20 cellular contexts compared by ENCODE assay signal in the genomic region with DNA sequence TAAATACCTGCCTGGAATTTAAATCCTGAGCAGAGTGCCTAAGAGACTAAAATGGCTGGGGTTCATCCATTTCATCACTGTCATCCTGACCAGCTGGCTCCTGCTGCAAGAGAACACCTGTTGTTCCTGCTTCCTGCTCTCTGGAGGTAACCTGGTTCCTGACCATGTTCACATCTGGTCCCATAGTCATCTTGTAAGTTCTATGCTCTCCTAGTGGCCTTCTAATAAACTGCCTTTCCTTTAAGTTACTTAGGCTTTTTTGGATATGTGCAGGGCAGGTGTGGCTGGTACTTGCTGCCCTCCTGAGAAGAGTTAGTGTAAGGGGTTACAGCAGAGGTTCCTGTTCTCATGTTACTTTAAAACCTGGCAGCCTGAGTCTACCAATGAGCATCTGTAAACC.
DNase-seq lines count a peak whose midpoint lies in the region; TF ChIP-seq lines count a peak whose summit lies in the region.
"Had no signal": no experiment of that assay in that cellular context is flagged by ENCODE, and none has a peak within 500 bp of the region (broad histone marks: within the 10 kb centered on the region; RNA-seq: fewer than 3 reads in every experiment).

No MANE protein-coding gene starts in this region.

- no peaks in the 10 kb centered on the region for H3K36me3 ChIP-seq in WERI-Rb-1
- H3K36me3 ChIP-seq in ascending aorta: no peaks in the 10 kb centered on the region
- H3K36me3 ChIP-seq: esophagus squamous epithelium, right atrium auricular region had no signal

- no peak overlapping the region for H3K27ac ChIP-seq in WERI-Rb-1
- no peak overlapping the region for H3K27ac ChIP-seq in ascending aorta
- H3K27ac ChIP-seq: esophagus squamous epithelium, right atrium auricular region had no signal

- H3K27me3 ChIP-seq in WERI-Rb-1 (ENCODE audit: insufficient read depth, low read depth, severe bottlenecking) (no peaks in the 10 kb centered on the region), ascending aorta (no peaks in the 10 kb centered on the region)
- H3K27me3 ChIP-seq: esophagus squamous epithelium, right atrium auricular region had no signal

- intact Hi-C loops in ascending aorta (cut with DNase I): no loop called here

- H3K9me3 ChIP-seq in WERI-Rb-1 (ENCODE audit: severe bottlenecking) (no peaks in the 10 kb centered on the region), ascending aorta (no peaks in the 10 kb centered on the region)
- H3K9me3 ChIP-seq: esophagus squamous epithelium had no signal

- no peaks in the 10 kb centered on the region for H3K4me1 ChIP-seq in ascending aorta
- H3K4me1 ChIP-seq: esophagus squamous epithelium, right atrium auricular region had no signal

- DNase-seq in DMS153 (lab: John Stamatoyannopoulos, UW) (peak; percentile 64), GM12865 (ENCODE audit: low read depth) (peak; percentile 7), NCI-H2081 treated with DMSO at 0.1 percent for 48 hours (lab: John Stamatoyannopoulos, UW) (peak; percentile 27), WERI-Rb-1 (peak; percentile 10), DMS79 treated with DMSO at 0.1 percent for 48 hours (lab: John Stamatoyannopoulos, UW) (no peak), ascending aorta (ENCODE audit: low spot score in 2 of 2) (no peak)
- no peak for DNase-seq in effector CD8-positive, alpha-beta T cell (lab: John Stamatoyannopoulos, UW)
- DNase-seq: activated naive CD4-positive, alpha-beta T cell treated with anti-CD3 and anti-CD28 coated beads, Interleukin-2, amount 50 U/mL, for 16 hours; activated T-cell treated with anti-CD3 and anti-CD28 coated beads, Interleukin-2, amount 50 U/mL, for 72 hours; AML-193; aorta; CD8-positive, alpha-beta memory T cell; cerebellar nuclear complex; effector memory CD4-positive, alpha-beta T cell; esophagus squamous epithelium; H9; MM.1S; stimulated activated CD4-positive, alpha-beta T cell treated with anti-CD3 and anti-CD28 coated beads, Interleukin-12 subunit alpha, Interleukin-12 subunit beta, amount 100 ng/mL, for 4 hours had no signal

- no peak overlapping the region for H3K4me3 ChIP-seq in GM12865 (ENCODE audit: low read depth, low read length)
- H3K4me3 ChIP-seq in WERI-Rb-1 (ENCODE audit: low read depth, low read length): no peak overlapping the region
- H3K4me3 ChIP-seq in ascending aorta: no peak overlapping the region
- H3K4me3 ChIP-seq: esophagus squamous epithelium, K562, right atrium auricular region had no signal

- TF ChIP-seq CTCF in GM12865 (IDR thresholded peaks at IDR 0.05; ENCODE audit: insufficient read depth, low read depth, low read length, missing control alignments) (no peak), WERI-Rb-1 (IDR thresholded peaks at IDR 0.05; ENCODE audit: low read depth, low read length) (no peak), ascending aorta (IDR thresholded peaks at IDR 0.05) (no peak)

Comparison
In these comparisons a context has a peak if more than half of its experiments do, and no peak if none do; other contexts are left out.
1. DNase-seq: peak in DMS153 (single experiment), GM12865 (single experiment), NCI-H2081 treated with DMSO at 0.1 percent for 48 hours (single experiment) and WERI-Rb-1 (single experiment); none in DMS79 treated with DMSO at 0.1 percent for 48 hours (single experiment), ascending aorta (0 of 2) and effector CD8-positive, alpha-beta T cell (single experiment).